1 cellular context compared by ENCODE assay signal in genomic region chr2:217289153-217289908, GRCh38.
TF ChIP-seq lines count a peak whose summit lies in the region.

No MANE protein-coding gene starts in this region.

TF ChIP-seq in H1, 55 proteins besides CTCF, POLR2A, EP300 and RAD21 (continued from another document):
- no peak for TF ChIP-seq CBX8 (IDR thresholded peaks at IDR 0.05; ENCODE audit: borderline replicate concordance, low read depth, low read length)
- no peak for TF ChIP-seq TBP (IDR thresholded peaks at IDR 0.05; ENCODE audit: low read depth, low read length)
- 0 out of 2 replicates have a peak, but pooled peaks have one; percentile 39 for TF ChIP-seq TEAD4 (IDR thresholded peaks at IDR 0.05; ENCODE audit: low read depth, low read length)
- no peak for TF ChIP-seq BCL11A (IDR thresholded peaks at IDR 0.05; ENCODE audit: low read depth in 2 of 2, low read length in 2 of 2)
- TF ChIP-seq CREB1 (IDR thresholded peaks at IDR 0.05), result no peak
- no peak for TF ChIP-seq ATF3 (IDR thresholded peaks at IDR 0.05; ENCODE audit: insufficient read depth, low read depth, low read length)
- TF ChIP-seq POLR2AphosphoS5 (IDR thresholded peaks at IDR 0.05; ENCODE audit: low read depth, low read length), result no peak
- TF ChIP-seq PHF8 (conservative IDR thresholded peaks at IDR 0.05; ENCODE audit: low read depth, low read length), result no peak
- no peak for TF ChIP-seq GTF2F1 (IDR thresholded peaks at IDR 0.05; ENCODE audit: borderline replicate concordance, low read depth, low read length)
- TF ChIP-seq ATF2 (IDR thresholded peaks at IDR 0.05; ENCODE audit: low read length), result no peak
- TF ChIP-seq RFX5 (IDR thresholded peaks at IDR 0.05; ENCODE audit: borderline replicate concordance, low read depth, low read length), result no peak
- TF ChIP-seq CTBP2 (IDR thresholded peaks at IDR 0.05; ENCODE audit: borderline replicate concordance, insufficient read depth, insufficient read length, low read length), result no peak
- TF ChIP-seq JUND (IDR thresholded peaks at IDR 0.05; ENCODE audit: low read length), result no peak
- TF ChIP-seq KDM4A (IDR thresholded peaks at IDR 0.05; ENCODE audit: low read depth, low read length, severe bottlenecking), result no peak
- no peak for TF ChIP-seq SIRT6 (IDR thresholded peaks at IDR 0.05; ENCODE audit: low read length)
- no peak for TF ChIP-seq CHD2 (IDR thresholded peaks at IDR 0.05; ENCODE audit: low read length)
- no peak for TF ChIP-seq EZH2 (IDR thresholded peaks at IDR 0.05; ENCODE audit: low read depth, low read length, severe bottlenecking)
- TF ChIP-seq ZNF274 (IDR thresholded peaks at IDR 0.05; ENCODE audit: borderline replicate concordance, extremely low read depth, low read length), result no peak
- TF ChIP-seq ASH2L (IDR thresholded peaks at IDR 0.05; ENCODE audit: low read length), result peak; percentile 59
- no peak for TF ChIP-seq SIX5 (IDR thresholded peaks at IDR 0.05; ENCODE audit: low read depth, low read length)
- no peak for TF ChIP-seq YY1 (IDR thresholded peaks at IDR 0.05; ENCODE audit: low read depth, low read length)
- TF ChIP-seq FOSL1 (IDR thresholded peaks at IDR 0.05; ENCODE audit: insufficient read depth, low read depth, low read length), result no peak
- no peak for TF ChIP-seq KDM5A (IDR thresholded peaks at IDR 0.05; ENCODE audit: low read length)
- TF ChIP-seq JUN (IDR thresholded peaks at IDR 0.05; ENCODE audit: low read depth, low read length), result no peak
- no peak for TF ChIP-seq SUZ12 (IDR thresholded peaks at IDR 0.05; ENCODE audit: low read length)
- no peak for TF ChIP-seq CBX5 (IDR thresholded peaks at IDR 0.05; ENCODE audit: low read depth, low read length)
- TF ChIP-seq CHD7 (IDR thresholded peaks at IDR 0.05; ENCODE audit: insufficient replicate concordance, low read length), result no peak
- no peak for TF ChIP-seq POU5F1 (IDR thresholded peaks at IDR 0.05; ENCODE audit: low read depth, low read length)
- TF ChIP-seq TCF12 (IDR thresholded peaks at IDR 0.05; ENCODE audit: low read depth, low read length), result peak; percentile 98
- no peak for TF ChIP-seq EGR1 (IDR thresholded peaks at IDR 0.05; ENCODE audit: borderline replicate concordance, low read depth, low read length)
- TF ChIP-seq HDAC6 (IDR thresholded peaks at IDR 0.05; ENCODE audit: low read depth, low read length), result no peak
